1 cellular context compared by ENCODE assay signal in the genomic region with DNA sequence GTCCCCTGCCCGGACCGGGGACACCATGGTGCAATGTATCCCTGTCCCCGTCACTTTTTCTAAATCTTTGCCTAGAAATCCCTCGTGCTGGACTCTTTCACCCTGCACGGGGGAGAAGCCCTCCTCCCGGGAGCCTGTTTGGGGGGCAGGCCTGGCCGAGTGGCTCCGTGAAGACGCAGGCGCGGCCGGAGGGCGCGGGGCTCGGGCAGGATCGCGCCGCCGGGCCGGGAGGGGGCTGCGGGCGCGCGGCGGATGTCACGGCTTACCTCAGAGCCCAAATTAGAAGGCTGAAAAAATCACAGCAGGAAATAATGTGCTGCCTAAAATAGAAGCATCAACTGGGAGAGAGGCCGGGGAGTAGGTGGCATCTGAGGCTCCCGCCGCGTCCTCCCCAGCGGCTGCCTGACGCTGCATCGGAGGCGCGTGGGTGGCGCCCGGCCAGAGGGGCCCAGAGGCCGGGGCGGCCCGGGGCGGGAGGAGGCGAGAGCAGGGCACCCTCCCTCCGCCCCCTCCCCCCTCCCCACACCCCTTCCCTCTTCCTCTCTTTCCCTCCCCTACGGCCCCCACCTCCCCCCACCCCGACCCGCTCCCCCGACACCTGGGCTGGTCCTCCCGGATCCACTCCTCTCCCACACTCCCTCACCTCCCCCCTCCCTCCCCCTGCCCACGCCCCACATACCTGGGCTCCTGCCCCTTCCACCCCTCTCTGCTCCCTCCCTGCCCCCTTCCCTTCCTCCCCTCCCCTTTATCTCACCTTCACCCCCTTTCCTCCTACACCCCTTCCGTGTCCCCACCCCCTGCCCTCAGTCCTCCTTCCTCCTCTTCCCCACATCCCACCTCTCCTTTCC.
TF ChIP-seq lines count a peak whose summit lies in the region.

No MANE protein-coding gene starts in this region.

TF ChIP-seq in WTC11, 78 proteins besides CTCF, POLR2A, EP300 and RAD21 (continued from another document):
- TF ChIP-seq, protein P1, sequence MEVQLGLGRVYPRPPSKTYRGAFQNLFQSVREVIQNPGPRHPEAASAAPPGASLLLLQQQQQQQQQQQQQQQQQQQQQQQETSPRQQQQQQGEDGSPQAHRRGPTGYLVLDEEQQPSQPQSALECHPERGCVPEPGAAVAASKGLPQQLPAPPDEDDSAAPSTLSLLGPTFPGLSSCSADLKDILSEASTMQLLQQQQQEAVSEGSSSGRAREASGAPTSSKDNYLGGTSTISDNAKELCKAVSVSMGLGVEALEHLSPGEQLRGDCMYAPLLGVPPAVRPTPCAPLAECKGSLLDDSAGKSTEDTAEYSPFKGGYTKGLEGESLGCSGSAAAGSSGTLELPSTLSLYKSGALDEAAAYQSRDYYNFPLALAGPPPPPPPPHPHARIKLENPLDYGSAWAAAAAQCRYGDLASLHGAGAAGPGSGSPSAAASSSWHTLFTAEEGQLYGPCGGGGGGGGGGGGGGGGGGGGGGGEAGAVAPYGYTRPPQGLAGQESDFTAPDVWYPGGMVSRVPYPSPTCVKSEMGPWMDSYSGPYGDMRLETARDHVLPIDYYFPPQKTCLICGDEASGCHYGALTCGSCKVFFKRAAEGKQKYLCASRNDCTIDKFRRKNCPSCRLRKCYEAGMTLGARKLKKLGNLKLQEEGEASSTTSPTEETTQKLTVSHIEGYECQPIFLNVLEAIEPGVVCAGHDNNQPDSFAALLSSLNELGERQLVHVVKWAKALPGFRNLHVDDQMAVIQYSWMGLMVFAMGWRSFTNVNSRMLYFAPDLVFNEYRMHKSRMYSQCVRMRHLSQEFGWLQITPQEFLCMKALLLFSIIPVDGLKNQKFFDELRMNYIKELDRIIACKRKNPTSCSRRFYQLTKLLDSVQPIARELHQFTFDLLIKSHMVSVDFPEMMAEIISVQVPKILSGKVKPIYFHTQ (CRISPR knock-in tag; IDR thresholded peaks at IDR 0.05), result no peak
- TF ChIP-seq, protein P2, sequence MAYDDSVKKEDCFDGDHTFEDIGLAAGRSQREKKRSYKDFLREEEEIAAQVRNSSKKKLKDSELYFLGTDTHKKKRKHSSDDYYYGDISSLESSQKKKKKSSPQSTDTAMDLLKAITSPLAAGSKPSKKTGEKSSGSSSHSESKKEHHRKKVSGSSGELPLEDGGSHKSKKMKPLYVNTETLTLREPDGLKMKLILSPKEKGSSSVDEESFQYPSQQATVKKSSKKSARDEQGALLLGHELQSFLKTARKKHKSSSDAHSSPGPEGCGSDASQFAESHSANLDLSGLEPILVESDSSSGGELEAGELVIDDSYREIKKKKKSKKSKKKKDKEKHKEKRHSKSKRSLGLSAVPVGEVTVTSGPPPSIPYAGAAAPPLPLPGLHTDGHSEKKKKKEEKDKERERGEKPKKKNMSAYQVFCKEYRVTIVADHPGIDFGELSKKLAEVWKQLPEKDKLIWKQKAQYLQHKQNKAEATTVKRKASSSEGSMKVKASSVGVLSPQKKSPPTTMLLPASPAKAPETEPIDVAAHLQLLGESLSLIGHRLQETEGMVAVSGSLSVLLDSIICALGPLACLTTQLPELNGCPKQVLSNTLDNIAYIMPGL (CRISPR knock-in tag; IDR thresholded peaks at IDR 0.05), result no peak
- TF ChIP-seq ETV6 (CRISPR knock-in tag; IDR thresholded peaks at IDR 0.05) (0 out of 2 replicates have a peak, but pooled peaks have one; percentile 15), SOX15 (CRISPR knock-in tag; IDR thresholded peaks at IDR 0.05) (no peak), CBFB (CRISPR knock-in tag; IDR thresholded peaks at IDR 0.05; ENCODE audit: low read depth) (no peak), NFATC4 (CRISPR knock-in tag; IDR thresholded peaks at IDR 0.05) (no peak), NFYB (CRISPR knock-in tag; conservative IDR thresholded peaks at IDR 0.05; ENCODE audit: low read depth) (no peak), SMAD3 (CRISPR knock-in tag; IDR thresholded peaks at IDR 0.05; ENCODE audit: borderline replicate concordance) (no peak), ZBTB21 (CRISPR knock-in tag; IDR thresholded peaks at IDR 0.05; ENCODE audit: borderline replicate concordance) (no peak), ATF1 (CRISPR knock-in tag; IDR thresholded peaks at IDR 0.05) (no peak), CREB1 (CRISPR knock-in tag; IDR thresholded peaks at IDR 0.05) (no peak), GABPB1 (CRISPR knock-in tag; IDR thresholded peaks at IDR 0.05) (no peak), PRRX2 (CRISPR knock-in tag; IDR thresholded peaks at IDR 0.05) (no peak), ZNF263 (CRISPR knock-in tag; IDR thresholded peaks at IDR 0.05; ENCODE audit: low read depth) (peak; percentile 12; the same call in 1 of the 2 replicates)
- TF ChIP-seq, protein P3, sequence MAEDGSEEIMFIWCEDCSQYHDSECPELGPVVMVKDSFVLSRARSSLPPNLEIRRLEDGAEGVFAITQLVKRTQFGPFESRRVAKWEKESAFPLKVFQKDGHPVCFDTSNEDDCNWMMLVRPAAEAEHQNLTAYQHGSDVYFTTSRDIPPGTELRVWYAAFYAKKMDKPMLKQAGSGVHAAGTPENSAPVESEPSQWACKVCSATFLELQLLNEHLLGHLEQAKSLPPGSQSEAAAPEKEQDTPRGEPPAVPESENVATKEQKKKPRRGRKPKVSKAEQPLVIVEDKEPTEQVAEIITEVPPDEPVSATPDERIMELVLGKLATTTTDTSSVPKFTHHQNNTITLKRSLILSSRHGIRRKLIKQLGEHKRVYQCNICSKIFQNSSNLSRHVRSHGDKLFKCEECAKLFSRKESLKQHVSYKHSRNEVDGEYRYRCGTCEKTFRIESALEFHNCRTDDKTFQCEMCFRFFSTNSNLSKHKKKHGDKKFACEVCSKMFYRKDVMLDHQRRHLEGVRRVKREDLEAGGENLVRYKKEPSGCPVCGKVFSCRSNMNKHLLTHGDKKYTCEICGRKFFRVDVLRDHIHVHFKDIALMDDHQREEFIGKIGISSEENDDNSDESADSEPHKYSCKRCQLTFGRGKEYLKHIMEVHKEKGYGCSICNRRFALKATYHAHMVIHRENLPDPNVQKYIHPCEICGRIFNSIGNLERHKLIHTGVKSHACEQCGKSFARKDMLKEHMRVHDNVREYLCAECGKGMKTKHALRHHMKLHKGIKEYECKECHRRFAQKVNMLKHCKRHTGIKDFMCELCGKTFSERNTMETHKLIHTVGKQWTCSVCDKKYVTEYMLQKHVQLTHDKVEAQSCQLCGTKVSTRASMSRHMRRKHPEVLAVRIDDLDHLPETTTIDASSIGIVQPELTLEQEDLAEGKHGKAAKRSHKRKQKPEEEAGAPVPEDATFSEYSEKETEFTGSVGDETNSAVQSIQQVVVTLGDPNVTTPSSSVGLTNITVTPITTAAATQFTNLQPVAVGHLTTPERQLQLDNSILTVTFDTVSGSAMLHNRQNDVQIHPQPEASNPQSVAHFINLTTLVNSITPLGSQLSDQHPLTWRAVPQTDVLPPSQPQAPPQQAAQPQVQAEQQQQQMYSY (CRISPR knock-in tag; IDR thresholded peaks at IDR 0.05), result no peak
- TF ChIP-seq, protein P4, sequence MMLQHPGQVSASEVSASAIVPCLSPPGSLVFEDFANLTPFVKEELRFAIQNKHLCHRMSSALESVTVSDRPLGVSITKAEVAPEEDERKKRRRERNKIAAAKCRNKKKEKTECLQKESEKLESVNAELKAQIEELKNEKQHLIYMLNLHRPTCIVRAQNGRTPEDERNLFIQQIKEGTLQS (CRISPR knock-in tag; conservative IDR thresholded peaks at IDR 0.05), result no peak
TF ChIP-seq in WTC11: peak in this region for 3.
